Comparison of ENCODE assay signal across 20 cellular contexts in the genomic region with DNA sequence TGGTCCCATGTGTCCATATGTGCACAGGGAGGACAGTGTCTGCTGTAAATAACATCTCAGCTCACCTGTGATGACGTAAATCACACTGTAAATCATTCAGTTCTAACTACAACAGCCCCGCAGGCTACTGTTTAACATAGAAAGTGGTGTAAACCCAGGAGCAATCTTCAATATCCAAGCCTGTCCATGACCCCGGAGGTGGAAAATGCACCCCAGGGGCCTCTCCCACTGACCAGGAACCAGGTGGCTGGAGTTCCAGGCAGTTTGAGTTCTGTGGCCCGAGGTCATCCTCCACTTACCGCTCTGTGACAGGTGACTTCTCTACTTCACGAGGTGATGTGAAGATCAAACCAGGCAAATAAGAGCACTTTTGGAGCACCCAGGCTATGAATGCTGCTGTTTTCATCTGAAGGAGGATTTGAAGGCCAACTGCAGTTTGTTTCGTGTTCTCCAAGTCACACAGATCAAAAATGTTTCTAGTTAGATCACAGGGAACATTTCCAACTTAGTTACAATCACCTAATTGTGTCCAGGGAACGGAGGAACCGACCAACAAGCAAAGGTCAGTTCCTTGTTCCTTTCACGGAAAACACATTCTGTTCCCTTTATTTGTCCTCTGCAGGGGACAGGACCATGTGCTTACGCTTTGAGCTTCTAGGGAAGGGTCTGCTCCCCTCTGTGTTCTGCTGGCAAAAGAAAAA.
A peak's percentile ranks its signal among the peaks of the same experiment; 100 is the strongest.
DNase-seq lines count a peak whose midpoint lies in the region; ATAC-seq and TF ChIP-seq lines count a peak whose summit lies in the region.
"Had no signal": no experiment of that assay in that cellular context is flagged by ENCODE, and none has a peak within 500 bp of the region (broad histone marks: within the 10 kb centered on the region; RNA-seq: fewer than 3 reads in every experiment).

No MANE protein-coding gene starts in this region.

- TF ChIP-seq POLR2A in body of pancreas (IDR thresholded peaks at IDR 0.05): peak in 2 of 3 donors; percentile 13 to 22

- H3K9me3 Mint-ChIP-seq in glutamatergic neuron (ENCODE audit: unreplicated experiment) (peaks cover 5% of the 10 kb centered on the region), type B pancreatic cell (no peaks in the 10 kb centered on the region)
- H3K9me3 Mint-ChIP-seq: activated CD4-positive, alpha-beta T cell treated with anti-CD3 and anti-CD28 coated beads, Interleukin-2, amount 10 ng/mL, durations not matched to agents 24 days and 14 days; activated naive CD4-positive, alpha-beta T cell treated with anti-CD3 and anti-CD28 coated beads, Interleukin-2, amount 50 U/mL, for 24 hours; CD8-positive, alpha-beta memory T cell; HFFc6; mesothelial cell of epicardium had no signal

- H3K36me3 ChIP-seq in body of pancreas (replicated peaks in 1 of 2; ENCODE audit: insufficient read depth in 1 of 2, low read depth in 2 of 2): no peaks in the 10 kb centered on the region
- H3K36me3 ChIP-seq: right atrium auricular region, vagina had no signal

- DNase-seq in COLO829 (ENCODE audit: low spot score): peak; percentile 34
- peak in 1 of 4 donors; percentile 20 for DNase-seq in body of pancreas
- DNase-seq in glutamatergic neuron: peak; percentile 11
- DNase-seq in putamen (ENCODE audit: low spot score): peak; percentile 72
- DNase-seq in effector CD4-positive, alpha-beta T cell: no peak
- no peak for DNase-seq in type B pancreatic cell (ENCODE audit: extremely low spot score, unreplicated experiment)
- DNase-seq in NK-92 treated with Interleukin-12 subunit alpha and Interleukin-12 subunit beta, amount 100 ng/mL, for 24 hours (lab: John Stamatoyannopoulos, UW): no peak
- DNase-seq: activated CD4-positive, alpha-beta T cell treated with anti-CD3 and anti-CD28 coated beads, Interleukin-2, amount 10 ng/mL, durations not matched to agents 24 days and 14 days; CD8-positive, alpha-beta memory T cell; HFFc6; Kasumi-1; NCI-H1105; NCI-H2171; stimulated activated naive CD8-positive, alpha-beta T cell treated with anti-CD3 and anti-CD28 coated beads, Interleukin-15, Interleukin-2, amounts not matched to agents 100 U/mL and 50 U/mL, for 24 hours had no signal

- H3K9me3 ChIP-seq in body of pancreas: no peaks in the 10 kb centered on the region
- H3K9me3 ChIP-seq: neutrophil, right atrium auricular region, vagina had no signal

- intact Hi-C loops in body of pancreas (cut with DNase I): no loop called here

- no peaks in the 10 kb centered on the region for H3K27me3 ChIP-seq in body of pancreas
- H3K27me3 ChIP-seq: neutrophil, right atrium auricular region, vagina had no signal

- H3K4me3 ChIP-seq in body of pancreas: no peak overlapping the region
- H3K4me3 ChIP-seq: right atrium auricular region, vagina had no signal

- H3K27me3 Mint-ChIP-seq in glutamatergic neuron (ENCODE audit: unreplicated experiment): peaks cover 3% of the 10 kb centered on the region
- peaks cover 5% of the 10 kb centered on the region for H3K27me3 Mint-ChIP-seq in type B pancreatic cell
- H3K27me3 Mint-ChIP-seq: activated CD4-positive, alpha-beta T cell treated with anti-CD3 and anti-CD28 coated beads, Interleukin-2, amount 10 ng/mL, durations not matched to agents 24 days and 14 days; activated naive CD4-positive, alpha-beta T cell treated with anti-CD3 and anti-CD28 coated beads, Interleukin-2, amount 50 U/mL, for 24 hours had no signal

- no peak overlapping the region for H3K4me3 Mint-ChIP-seq in glutamatergic neuron (ENCODE audit: unreplicated experiment)
- H3K4me3 Mint-ChIP-seq in type B pancreatic cell: no peak overlapping the region
- H3K4me3 Mint-ChIP-seq: activated CD4-positive, alpha-beta T cell treated with anti-CD3 and anti-CD28 coated beads, Interleukin-2, amount 10 ng/mL, durations not matched to agents 24 days and 14 days; activated naive CD4-positive, alpha-beta T cell treated with anti-CD3 and anti-CD28 coated beads, Interleukin-2, amount 50 U/mL, for 24 hours; CD8-positive, alpha-beta memory T cell; HFFc6; mesothelial cell of epicardium had no signal

- H3K4me1 ChIP-seq in body of pancreas: peaks cover 30% of the 10 kb centered on the region
- H3K4me1 ChIP-seq: right atrium auricular region, vagina had no signal

- H3K4me1 Mint-ChIP-seq in glutamatergic neuron (ENCODE audit: low read depth, unreplicated experiment) (peaks cover 8% of the 10 kb centered on the region), type B pancreatic cell (ENCODE audit: unreplicated experiment) (peaks cover 7% of the 10 kb centered on the region)
- H3K4me1 Mint-ChIP-seq: activated CD4-positive, alpha-beta T cell treated with anti-CD3 and anti-CD28 coated beads, Interleukin-2, amount 10 ng/mL, durations not matched to agents 24 days and 14 days; CD8-positive, alpha-beta memory T cell had no signal

- TF ChIP-seq CTCF in body of pancreas (IDR thresholded peaks at IDR 0.05) (no peak), glutamatergic neuron (IDR thresholded peaks at IDR 0.05; ENCODE audit: partially characterized antibody, unreplicated experiment) (no peak), type B pancreatic cell (conservative IDR thresholded peaks at IDR 0.05) (no peak)

- no peaks in the 10 kb centered on the region for H3K36me3 Mint-ChIP-seq in glutamatergic neuron (ENCODE audit: unreplicated experiment)
- H3K36me3 Mint-ChIP-seq in type B pancreatic cell: no peaks in the 10 kb centered on the region
- H3K36me3 Mint-ChIP-seq: activated naive CD4-positive, alpha-beta T cell treated with anti-CD3 and anti-CD28 coated beads, Interleukin-2, amount 50 U/mL, for 24 hours; CD8-positive, alpha-beta memory T cell; mesothelial cell of epicardium had no signal

- 45 to 58% methylated on average over 10 to 11 of the region's 11 CpGs for WGBS in body of pancreas, 2 donors

- H3K27ac Mint-ChIP-seq in glutamatergic neuron (ENCODE audit: unreplicated experiment) (no peak overlapping the region), type B pancreatic cell (no peak overlapping the region)
- H3K27ac Mint-ChIP-seq: activated CD4-positive, alpha-beta T cell treated with anti-CD3 and anti-CD28 coated beads, Interleukin-2, amount 10 ng/mL, durations not matched to agents 24 days and 14 days; activated naive CD4-positive, alpha-beta T cell treated with anti-CD3 and anti-CD28 coated beads, Interleukin-2, amount 50 U/mL, for 24 hours; CD8-positive, alpha-beta memory T cell; HFFc6 had no signal

- H3K27ac ChIP-seq in body of pancreas: peak overlapping the region; percentile 66 to 87 (median 84)
- H3K27ac ChIP-seq: neutrophil, right atrium auricular region, vagina had no signal

- ATAC-seq in body of pancreas (peak; percentile 70), HG03025 (IDR thresholded peaks at IDR 0.05; ENCODE audit: low FRiP score, unreplicated experiment) (no peak)
- ATAC-seq: stimulated activated naive CD8-positive, alpha-beta T cell treated with anti-CD3 and anti-CD28 coated beads, Interleukin-15, Interleukin-2, amounts not matched to agents 100 U/mL and 50 U/mL, for 24 hours had no signal

Comparison
In these comparisons a context has a peak if more than half of its experiments do, and no peak if none do; other contexts are left out.
1. DNase-seq: peak in COLO829 (single experiment), glutamatergic neuron (single experiment) and putamen (single experiment); none in effector CD4-positive, alpha-beta T cell (single experiment), type B pancreatic cell (single experiment) and NK-92 treated with Interleukin-12 subunit alpha and Interleukin-12 subunit beta, amount 100 ng/mL, for 24 hours (single experiment).